In the genomic region with DNA sequence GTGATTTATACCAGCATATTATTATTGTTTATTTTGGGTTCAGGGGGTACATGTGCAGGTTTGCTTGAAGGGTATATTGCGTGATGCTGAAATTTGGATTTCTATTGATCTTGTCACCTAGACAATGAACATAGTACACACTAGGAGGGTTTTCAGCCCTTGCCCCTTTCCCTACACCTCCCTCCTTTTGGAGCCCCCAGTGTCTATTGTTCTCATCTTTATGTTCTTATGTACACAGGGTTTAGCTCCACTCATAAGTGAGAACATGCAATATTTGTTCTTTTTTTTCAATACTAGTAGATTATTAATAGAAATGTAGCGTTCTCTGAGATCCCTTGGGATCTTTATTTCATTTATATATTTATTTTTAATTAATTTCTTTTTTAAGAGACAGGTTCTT, we compare ENCODE assay signal across 20 cellular contexts.
"Had no signal": no experiment of that assay in that cellular context is flagged by ENCODE, and none has a peak within 500 bp of the region (broad histone marks: within the 10 kb centered on the region; RNA-seq: fewer than 3 reads in every experiment).

No MANE protein-coding gene starts in this region.

- DNase-seq: naive thymus-derived CD4-positive, alpha-beta T cell; natural killer cell; nucleus accumbens; pancreas; right cardiac atrium; spleen; stimulated activated CD4-positive, alpha-beta T cell treated with anti-CD3 and anti-CD28 coated beads, Interleukin-12 subunit alpha, Interleukin-12 subunit beta, amount 100 ng/mL, for 4 hours; stimulated activated CD4-positive, alpha-beta T cell treated with anti-CD3 and anti-CD28 coated beads, Interleukin-1b, Interleukin-23, amount 100 ng/mL, for 48 hours; stimulated activated CD4-positive, alpha-beta T cell treated with anti-CD3 and anti-CD28 coated beads, Interleukin-4, amount 100 ng/mL, for 1 hour; stimulated activated CD4-positive, alpha-beta T cell treated with anti-CD3 and anti-CD28 coated beads, Interleukin-4, amount 100 ng/mL, for 4 hours; stimulated activated CD8-positive, alpha-beta memory T cell treated with anti-CD3 and anti-CD28 coated beads, Interleukin-4, amount 100 ng/mL, for 48 hours; stimulated activated naive CD4-positive, alpha-beta T cell; stimulated activated naive CD8-positive, alpha-beta T cell treated with anti-CD3 and anti-CD28 coated beads, Interleukin-15, amount 100 ng/mL, for 72 hours; stimulated activated naive CD8-positive, alpha-beta T cell treated with anti-CD3 and anti-CD28 coated beads, Interleukin-15, Interleukin-2, amounts not matched to agents 100 U/mL and 50 U/mL, for 24 hours; substantia nigra; testis; tibial artery; transverse colon; upper lobe of right lung; uterus had no signal
